Comparison of ENCODE assay signal across 8 cellular contexts in genomic region chr15:62549345-62549970, GRCh38.
A peak's percentile ranks its signal among the peaks of the same experiment; 100 is the strongest.
DNase-seq lines count a peak whose midpoint lies in the region; ATAC-seq and TF ChIP-seq lines count a peak whose summit lies in the region.

No MANE protein-coding gene starts in this region.

- peak; percentile 54 for TF ChIP-seq CTCF in BJ (IDR thresholded peaks at IDR 0.05; ENCODE audit: insufficient read depth, low read depth, low read length)
- TF ChIP-seq CTCF in SU-DHL-6 (IDR thresholded peaks at IDR 0.05; ENCODE audit: insufficient read depth, low read length, poor library complexity, severe bottlenecking), result peak; percentile 56

- H3K4me2 ChIP-seq in GM23248 (ENCODE audit: unreplicated experiment) (no peak overlapping the region), SU-DHL-6 (ENCODE audit: low read depth, low read length, poor library complexity, severe bottlenecking) (no peak overlapping the region)

- H3K27me3 Mint-ChIP-seq in T-helper 2 cell treated with Interferon-gamma antibody and Interleukin-4, amounts not matched to agents 5 μg/mL and 100 μg/mL, for 36 hours (ENCODE audit: low read depth), result peaks cover 6% of the 10 kb centered on the region
- H3K27me3 Mint-ChIP-seq in activated CD8-positive, alpha-beta memory T cell treated with anti-CD3 and anti-CD28 coated beads, Interleukin-2, amount 10 ng/mL, durations not matched to agents 7 days and 5 days, result peaks cover 7% of the 10 kb centered on the region

- H3K4me1 ChIP-seq in GM23248 (ENCODE audit: insufficient read depth), result peaks cover 26% of the 10 kb centered on the region

- H4K20me1 ChIP-seq in GM23248 (ENCODE audit: insufficient read depth) (no peaks in the 10 kb centered on the region), SU-DHL-6 (ENCODE audit: low read depth, low read length) (no peaks in the 10 kb centered on the region)

- WGBS in GM23248 (ENCODE audit: low coverage in 1 of 2, low lambda C conversion rate in 2 of 2, missing lambda C conversion rate in 2 of 2), 2 experiments, result 98 to 99% methylated on average over 5 of the region's 5 CpGs

- no peak overlapping the region for H3K27ac ChIP-seq in GM23248
- no peak overlapping the region for H3K27ac ChIP-seq in SU-DHL-6 (ENCODE audit: low read depth, low read length)

- H2AFZ ChIP-seq in GM23248 (no peak overlapping the region), SU-DHL-6 (ENCODE audit: low read depth, low read length, severe bottlenecking) (no peak overlapping the region)

- H3K9me3 Mint-ChIP-seq in T-helper 2 cell treated with Interferon-gamma antibody and Interleukin-4, amounts not matched to agents 5 μg/mL and 100 μg/mL, for 36 hours, result no peaks in the 10 kb centered on the region
- H3K9me3 Mint-ChIP-seq in activated CD8-positive, alpha-beta memory T cell treated with anti-CD3 and anti-CD28 coated beads, Interleukin-2, amount 10 ng/mL, durations not matched to agents 7 days and 5 days (ENCODE audit: low read depth), result no peaks in the 10 kb centered on the region

- peaks cover 41% of the 10 kb centered on the region for H3K79me2 ChIP-seq in GM23248 (ENCODE audit: insufficient read depth)
- no peaks in the 10 kb centered on the region for H3K79me2 ChIP-seq in SU-DHL-6 (ENCODE audit: insufficient read depth, low read length)

- H3K4me3 ChIP-seq in BJ (ENCODE audit: low read depth, low read length), result no peak overlapping the region
- no peak overlapping the region for H3K4me3 ChIP-seq in GM23248
- H3K4me3 ChIP-seq in SU-DHL-6 (ENCODE audit: insufficient read depth, low read length, poor library complexity, severe bottlenecking), result no peak overlapping the region

- in situ Hi-C loops in GM23248 (cut with MboI), result no loop called here

- POLR2A ChIA-PET in BJ (lab: Charles Lee), result no interaction called here

- no peak overlapping the region for H3K9ac ChIP-seq in GM23248
- H3K9ac ChIP-seq in SU-DHL-6 (ENCODE audit: low read length), result no peak overlapping the region

- H3K27me3 ChIP-seq in BJ (ENCODE audit: control insufficient read depth, insufficient read depth, low read length) (no peaks in the 10 kb centered on the region), GM23248 (replicated peaks; ENCODE audit: insufficient read depth) (no peaks in the 10 kb centered on the region), SU-DHL-6 (ENCODE audit: low read length) (no peaks in the 10 kb centered on the region)

- no peaks in the 10 kb centered on the region for H3K36me3 Mint-ChIP-seq in T-helper 2 cell treated with Interferon-gamma antibody and Interleukin-4, amounts not matched to agents 5 μg/mL and 100 μg/mL, for 36 hours (ENCODE audit: low read depth)
- no peaks in the 10 kb centered on the region for H3K36me3 Mint-ChIP-seq in activated CD8-positive, alpha-beta memory T cell treated with anti-CD3 and anti-CD28 coated beads, Interleukin-2, amount 10 ng/mL, durations not matched to agents 7 days and 5 days

- CTCF ChIA-PET in BJ (lab: Yijun Ruan, JAX), result interaction anchor here (0.6 to 1.5 kb wide), 10 partner anchors 9 to 383 kb away, joined by 3 to 10 read pairs (median 3); no protein-coding TSS in a partner anchor
- CTCF ChIA-PET in activated CD8-positive, alpha-beta memory T cell treated with anti-CD3 and anti-CD28 coated beads, Interleukin-2, amount 10 ng/mL, durations not matched to agents 7 days and 5 days (lab: Charles Lee), result interaction anchor here (1.0 to 1.4 kb wide), 3 partner anchors 11 to 14 kb away, joined by 3 to 5 read pairs (median 3); no protein-coding TSS in a partner anchor

- no peaks in the 10 kb centered on the region for H3K36me3 ChIP-seq in BJ (ENCODE audit: control insufficient read depth, insufficient read depth, low read length)
- H3K36me3 ChIP-seq in GM23248 (ENCODE audit: low read depth), result no peaks in the 10 kb centered on the region
- H3K36me3 ChIP-seq in SU-DHL-6 (ENCODE audit: low read length), result no peaks in the 10 kb centered on the region

- H3K4me1 Mint-ChIP-seq in T-helper 2 cell treated with Interferon-gamma antibody and Interleukin-4, amounts not matched to agents 5 μg/mL and 100 μg/mL, for 36 hours (ENCODE audit: low read depth), result no peaks in the 10 kb centered on the region
- H3K4me1 Mint-ChIP-seq in activated CD8-positive, alpha-beta memory T cell treated with anti-CD3 and anti-CD28 coated beads, Interleukin-2, amount 10 ng/mL, durations not matched to agents 7 days and 5 days, result no peaks in the 10 kb centered on the region

- peaks cover 18% of the 10 kb centered on the region; the same call in 1 of the 2 replicates for H3F3A ChIP-seq in GM23248 (ENCODE audit: insufficient read depth)
- H3F3A ChIP-seq in SU-DHL-6 (ENCODE audit: insufficient read depth), result no peaks in the 10 kb centered on the region

- H3K9me2 ChIP-seq in GM23248 (ENCODE audit: insufficient read depth) (no peaks in the 10 kb centered on the region), SU-DHL-6 (replicated peaks; ENCODE audit: insufficient read depth, low read length) (no peaks in the 10 kb centered on the region)

- no peak for ATAC-seq in activated CD8-positive, alpha-beta memory T cell treated with anti-CD3 and anti-CD28 coated beads, Interleukin-2, amount 10 ng/mL, durations not matched to agents 7 days and 5 days

- H3K9me3 ChIP-seq in GM23248 (ENCODE audit: low read depth) (no peaks in the 10 kb centered on the region), SU-DHL-6 (ENCODE audit: insufficient read depth, low read length) (no peaks in the 10 kb centered on the region)

- no peak overlapping the region for H3K27ac Mint-ChIP-seq in T-helper 2 cell treated with Interferon-gamma antibody and Interleukin-4, amounts not matched to agents 5 μg/mL and 100 μg/mL, for 36 hours
- no peak overlapping the region for H3K27ac Mint-ChIP-seq in activated CD8-positive, alpha-beta memory T cell treated with anti-CD3 and anti-CD28 coated beads, Interleukin-2, amount 10 ng/mL, durations not matched to agents 7 days and 5 days

- no peak overlapping the region for H3K4me3 Mint-ChIP-seq in T-helper 2 cell treated with Interferon-gamma antibody and Interleukin-4, amounts not matched to agents 5 μg/mL and 100 μg/mL, for 36 hours
- H3K4me3 Mint-ChIP-seq in activated CD8-positive, alpha-beta memory T cell treated with anti-CD3 and anti-CD28 coated beads, Interleukin-2, amount 10 ng/mL, durations not matched to agents 7 days and 5 days, result no peak overlapping the region

- no peak for DNase-seq in BJ (ENCODE audit: low read depth)
- peak; percentile 36 for DNase-seq in GM23248
- DNase-seq in iris pigment epithelial cell (ENCODE audit: low read depth), result peak; percentile 57
- DNase-seq in SKM-1 treated with dmso at 0.1 percent for 144 hours (lab: John Stamatoyannopoulos, UW; ENCODE audit: unreplicated experiment), result no peak
- DNase-seq in T-helper 2 cell treated with Interferon-gamma antibody and Interleukin-4, amounts not matched to agents 5 μg/mL and 100 μg/mL, for 36 hours (ENCODE audit: low spot score), result no peak
- no peak for DNase-seq in activated CD8-positive, alpha-beta memory T cell treated with anti-CD3 and anti-CD28 coated beads, Interleukin-2, amount 10 ng/mL, durations not matched to agents 7 days and 5 days
- no peak for DNase-seq in islet precursor cell

Comparison
In these comparisons a context has a peak if more than half of its experiments do, and no peak if none do; other contexts are left out.
1. DNase-seq: peak in GM23248 (single experiment) and iris pigment epithelial cell (single experiment); none in BJ (single experiment), SKM-1 treated with dmso at 0.1 percent for 144 hours (single experiment), T-helper 2 cell treated with Interferon-gamma antibody and Interleukin-4, amounts not matched to agents 5 μg/mL and 100 μg/mL, for 36 hours (single experiment), activated CD8-positive, alpha-beta memory T cell treated with anti-CD3 and anti-CD28 coated beads, Interleukin-2, amount 10 ng/mL, durations not matched to agents 7 days and 5 days (single experiment) and islet precursor cell (single experiment).